ENCODE assay signal across 20 cellular contexts in genomic region chr9:75812139-75812538, GRCh38.
DNase-seq lines count a peak whose midpoint lies in the region; ATAC-seq and TF ChIP-seq lines count a peak whose summit lies in the region.
"Had no signal": no experiment of that assay in that cellular context is flagged by ENCODE, and none has a peak within 500 bp of the region (broad histone marks: within the 10 kb centered on the region; RNA-seq: fewer than 3 reads in every experiment).

No MANE protein-coding gene starts in this region.

- TF ChIP-seq POLR2A in NB4 (IDR thresholded peaks at IDR 0.05; ENCODE audit: extremely low read depth, insufficient read length): no peak

- H3K4me3 ChIP-seq in NB4 (ENCODE audit: low read depth, low read length) (no peak overlapping the region), choroid plexus epithelial cell (ENCODE audit: low read depth, low read length) (no peak overlapping the region), right atrium auricular region (no peak overlapping the region), dorsolateral prefrontal cortex (no peak overlapping the region)
- H3K4me3 ChIP-seq: MG63, Peyer's patch had no signal

- intact Hi-C loops in posterior cingulate gyrus (cut with DNase I) (no loop called here), dorsolateral prefrontal cortex (cut with DNase I) (no loop called here)

- no peaks in the 10 kb centered on the region for H3K4me1 ChIP-seq in right atrium auricular region
- H3K4me1 ChIP-seq: Peyer's patch had no signal

- H3K27me3 ChIP-seq in right atrium auricular region (no peaks in the 10 kb centered on the region), dorsolateral prefrontal cortex (peaks cover 0 to 2% (median 0%) of the 10 kb centered on the region in 45 donors)
- H3K27me3 ChIP-seq: MG63, Peyer's patch had no signal

- H3K9me3 ChIP-seq in right atrium auricular region: peaks cover 0 to 57% of the 10 kb centered on the region in 2 donors

- no peak for ATAC-seq in HG02610 (IDR thresholded peaks at IDR 0.05; ENCODE audit: unreplicated experiment)
- ATAC-seq: T-cell had no signal

- DNase-seq in KBM-7: peak; percentile 2
- peak; percentile 0 for DNase-seq in NB4 (ENCODE audit: low read depth)
- peak; percentile 22 for DNase-seq in choroid plexus epithelial cell (ENCODE audit: low read depth)
- no peak for DNase-seq in posterior cingulate gyrus
- no peak for DNase-seq in right atrium auricular region (ENCODE audit: low spot score)
- no peak for DNase-seq in dorsolateral prefrontal cortex
- DNase-seq: ACHN, DMS 273 treated with DMSO at 0.1 percent for 48 hours, GOT3, IMR-90, Karpas-422, MG63, NCI-H187, NCI-H2107, NCI-H226, NCI-H524, NCI-H82, Peyer's patch, T-cell had no signal

- H3K27ac ChIP-seq in right atrium auricular region (no peak overlapping the region), dorsolateral prefrontal cortex (no peak overlapping the region)
- H3K27ac ChIP-seq: Peyer's patch had no signal

- in situ Hi-C loops in KBM-7 (cut with MboI; ENCODE audit: low pct_unique_long_range_greater_than_20kb, low sequenced_read_pairs): no loop called here

- H3K36me3 ChIP-seq in right atrium auricular region: no peaks in the 10 kb centered on the region
- H3K36me3 ChIP-seq: MG63, Peyer's patch had no signal

- no peak for TF ChIP-seq CTCF in NB4 (IDR thresholded peaks at IDR 0.05; ENCODE audit: low read depth, low read length)
- TF ChIP-seq CTCF in choroid plexus epithelial cell (conservative IDR thresholded peaks at IDR 0.05; ENCODE audit: low read depth, low read length): no peak
- TF ChIP-seq CTCF in right atrium auricular region (IDR thresholded peaks at IDR 0.05): no peak
- TF ChIP-seq CTCF in dorsolateral prefrontal cortex (IDR thresholded peaks at IDR 0.05 in 54 of 56, conservative IDR thresholded peaks at IDR 0.05 in 2 of 56; ENCODE audit: low read depth in 1 of 56, partially characterized antibody in 56 of 56): no peak

Comparison
In these comparisons a context has a peak if more than half of its experiments do, and no peak if none do; other contexts are left out.
1. DNase-seq: peak in KBM-7 (single experiment), NB4 (single experiment) and choroid plexus epithelial cell (single experiment); none in posterior cingulate gyrus (0 of 10), right atrium auricular region (single experiment) and dorsolateral prefrontal cortex (0 of 10).